Comparison of ENCODE assay signal across 22 cellular contexts in the genomic region with DNA sequence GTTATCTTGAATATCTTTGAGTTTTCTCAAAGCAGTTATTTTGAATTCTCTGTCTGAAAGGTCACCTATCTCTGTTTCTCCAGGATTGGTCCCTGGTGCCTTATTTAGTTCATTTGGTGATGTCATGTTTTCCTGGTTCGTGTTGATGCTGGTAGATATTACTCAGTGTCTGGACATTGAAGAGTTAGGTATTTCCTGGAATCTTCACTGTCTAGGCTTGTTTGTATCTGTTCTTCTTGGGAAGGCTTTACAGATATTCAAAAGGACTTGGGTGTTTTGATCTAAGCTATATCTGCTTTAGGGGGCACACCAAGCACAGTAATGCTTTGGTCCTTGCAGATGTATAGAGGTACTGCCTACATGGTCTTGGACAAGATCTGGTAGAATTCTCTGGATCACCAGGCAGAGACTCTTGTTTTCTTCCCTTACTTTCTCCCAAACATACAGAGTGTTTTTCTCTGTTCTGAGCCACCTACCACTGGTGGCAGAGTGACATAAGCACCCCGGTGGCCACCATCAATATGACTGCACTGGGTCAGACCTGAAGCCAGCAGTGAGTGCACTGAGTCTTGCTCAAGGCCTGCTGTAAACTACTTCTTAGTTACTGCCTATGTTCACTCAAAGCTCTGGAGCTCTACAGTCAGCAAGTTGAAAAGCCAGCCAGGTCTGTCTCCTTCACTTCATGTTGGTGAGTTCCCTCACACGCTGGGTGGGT.
DNase-seq lines count a peak whose midpoint lies in the region; FAIRE-seq and TF ChIP-seq lines count a peak whose summit lies in the region.
"Had no signal": no experiment of that assay in that cellular context is flagged by ENCODE, and none has a peak within 500 bp of the region (broad histone marks: within the 10 kb centered on the region; RNA-seq: fewer than 3 reads in every experiment).

No MANE protein-coding gene starts in this region.

- no peak overlapping the region for H3T11ph ChIP-seq in H9 (ENCODE audit: low read length)

- BruUV-seq in mammary epithelial cell (replicated peaks; lab: Mats Ljungman, UMichigan): no TSS peak
- BruUV-seq in MCF 10A (replicated peaks; lab: Mats Ljungman, UMichigan): no TSS peak

- POLR2A ChIA-PET in MCF 10A (lab: Yijun Ruan, JAX): interaction anchor here (0.5 kb wide), 1 partner anchor 28 kb away, joined by 3 read pairs; no protein-coding TSS in a partner anchor

- H2AK5ac ChIP-seq in H9 (ENCODE audit: insufficient read length, low read length): no peak overlapping the region

- TF ChIP-seq POLR2A in tibial nerve (IDR thresholded peaks at IDR 0.05): no peak

- intact Hi-C loops in mammary epithelial cell (cut with micrococcal nuclease): no loop called here
- intact Hi-C loops in MCF 10A (cut with micrococcal nuclease): no loop called here

- H3K9ac ChIP-seq in mammary epithelial cell (ENCODE audit: insufficient read depth, low read length): no peak overlapping the region
- no peak overlapping the region for H3K9ac ChIP-seq in H9 (ENCODE audit: extremely low read depth, insufficient read length, low read length)

- in situ Hi-C loops in mammary epithelial cell (cut with MboI; ENCODE audit: low sequenced_read_pairs in 2 of 2): no loop called here

- dilution Hi-C loops in mammary epithelial cell (cut with HindIII; ENCODE audit: low sequenced_read_pairs): no loop called here

- no peaks in the 10 kb centered on the region for H3K36me3 ChIP-seq in mammary epithelial cell (ENCODE audit: insufficient read depth, low read length)
- H3K36me3 ChIP-seq in bronchial epithelial cell (ENCODE audit: control insufficient read depth, insufficient read depth, low read length): no peaks in the 10 kb centered on the region
- H3K36me3 ChIP-seq in tibial nerve: no peaks in the 10 kb centered on the region
- H3K36me3 ChIP-seq: HAP-1 had no signal

- H3K79me1 ChIP-seq in H9 (ENCODE audit: insufficient read depth, low read depth, low read length, poor library complexity, severe bottlenecking): no peaks in the 10 kb centered on the region

- no peaks in the 10 kb centered on the region for H3K4me1 Mint-ChIP-seq in MCF 10A (ENCODE audit: insufficient read depth, unreplicated experiment)
- H3K4me1 Mint-ChIP-seq in H9: no peaks in the 10 kb centered on the region

- no peak overlapping the region for H3K27ac Mint-ChIP-seq in MCF 10A (ENCODE audit: low read depth, unreplicated experiment)
- H3K27ac Mint-ChIP-seq in H9: peak overlapping the region in 1 of 3 experiments; percentile 6; a peak in 1 of 7 replicates
- H3K27ac Mint-ChIP-seq: CD4-positive, alpha-beta T cell; HFFc6 had no signal

- H4K20me1 ChIP-seq in mammary epithelial cell (ENCODE audit: insufficient read depth, low read length) (no peaks in the 10 kb centered on the region), H9 (ENCODE audit: control insufficient read depth, insufficient read depth, insufficient read length) (no peaks in the 10 kb centered on the region)

- no peak overlapping the region for H4K5ac ChIP-seq in H9 (ENCODE audit: insufficient read length, low read depth, low read length)

- H3K4ac ChIP-seq in H9 (ENCODE audit: low read depth, low read length): no peak overlapping the region

- peak; percentile 2 for DNase-seq in mammary epithelial cell
- no peak for DNase-seq in MCF 10A (ENCODE audit: unreplicated experiment)
- DNase-seq in bronchial epithelial cell (ENCODE audit: low read depth): peak; percentile 73
- DNase-seq in epithelial cell of prostate (ENCODE audit: low read depth, low spot score): peak; percentile 16
- no peak for DNase-seq in globus pallidus (ENCODE audit: low spot score)
- DNase-seq in tibial nerve (ENCODE audit: low spot score in 2 of 2): no peak
- no peak for DNase-seq in H9
- DNase-seq: AML-193; Caco-2; CD4-positive, alpha-beta T cell; GOT3; HFFc6; IMR-90 had no signal

- no peaks in the 10 kb centered on the region for H3K36me3 Mint-ChIP-seq in MCF 10A (ENCODE audit: insufficient read depth, unreplicated experiment)
- H3K36me3 Mint-ChIP-seq in H9 (ENCODE audit: insufficient read depth in 1 of 3, low read depth in 3 of 3): peaks cover 0 to 9% (median 3%) of the 10 kb centered on the region in 3 experiments; a peak in 3 of 7 replicates

- H3K9me3 ChIP-seq in mammary epithelial cell (replicated peaks; ENCODE audit: insufficient read depth, low read length) (no peaks in the 10 kb centered on the region), tibial nerve (peaks cover 0 to 3% (median 0%) of the 10 kb centered on the region in 4 donors), H9 (ENCODE audit: control insufficient read depth, low read depth, low read length) (no peaks in the 10 kb centered on the region)
- H3K9me3 ChIP-seq: A549, Caco-2 had no signal

- no peak for TF ChIP-seq CTCF in mammary epithelial cell (conservative IDR thresholded peaks at IDR 0.05 in 1 of 2, IDR thresholded peaks at IDR 0.05 in 1 of 2; ENCODE audit: extremely low read depth in 1 of 2, insufficient read depth in 1 of 2, low read depth in 1 of 2, low read length in 2 of 2)
- no peak for TF ChIP-seq CTCF in MCF 10A (IDR thresholded peaks at IDR 0.05; ENCODE audit: unreplicated experiment)
- no peak for TF ChIP-seq CTCF in bronchial epithelial cell (IDR thresholded peaks at IDR 0.05; ENCODE audit: insufficient read depth, low read length, severe bottlenecking)
- TF ChIP-seq CTCF in tibial nerve (IDR thresholded peaks at IDR 0.05): no peak
- TF ChIP-seq CTCF in H9 (conservative IDR thresholded peaks at IDR 0.05): no peak

- peak; percentile 23 for FAIRE-seq in bronchial epithelial cell (lab: Jason Lieb, UNC)
- FAIRE-seq: A549, D721Med, G401.6, GM12891, GM18507 had no signal

- H3K14ac ChIP-seq in H9 (ENCODE audit: insufficient read depth, low read length): no peak overlapping the region

- H3K27ac ChIP-seq in mammary epithelial cell (ENCODE audit: insufficient read depth, low read depth, low read length) (no peak overlapping the region), epithelial cell of prostate (peak overlapping the region; percentile 74), tibial nerve (no peak overlapping the region), H9 (ENCODE audit: insufficient read length, low read depth, low read length) (no peak overlapping the region)
- H3K27ac ChIP-seq: 22Rv1, A549, C4-2B, HL-60 had no signal

- H2BK5ac ChIP-seq in H9 (ENCODE audit: insufficient read length, low read length): no peak overlapping the region

- H3K56ac ChIP-seq in H9 (ENCODE audit: insufficient read length, low read depth, low read length): no peak overlapping the region

- no peak overlapping the region for H4K91ac ChIP-seq in H9 (ENCODE audit: insufficient read length, low read depth, low read length)

- H3K27me3 Mint-ChIP-seq in MCF 10A (ENCODE audit: insufficient read depth, unreplicated experiment): peaks cover 38% of the 10 kb centered on the region
- H3K27me3 Mint-ChIP-seq in H9 (ENCODE audit: low read depth): peaks cover 2% of the 10 kb centered on the region; the same call in 1 of the 2 replicates
- H3K27me3 Mint-ChIP-seq: CD4-positive, alpha-beta T cell had no signal

- H3K9me3 Mint-ChIP-seq in MCF 10A (ENCODE audit: unreplicated experiment) (peaks cover 12% of the 10 kb centered on the region), H9 (peaks cover 3 to 14% of the 10 kb centered on the region in 2 experiments)

- H2BK12ac ChIP-seq in H9 (ENCODE audit: insufficient read length, low read depth, low read length): no peak overlapping the region

- no peak overlapping the region for H3K18ac ChIP-seq in H9 (ENCODE audit: insufficient read length, low read depth, low read length)

- no peak overlapping the region for H4K8ac ChIP-seq in H9 (replicated peaks; ENCODE audit: insufficient read length, low read depth, low read length)

- no peak overlapping the region for H3K23ac ChIP-seq in H9 (ENCODE audit: insufficient read length, low read depth, low read length)

- no peak overlapping the region for H2BK15ac ChIP-seq in H9 (ENCODE audit: low read depth, low read length)

- H3K4me2 ChIP-seq in mammary epithelial cell (ENCODE audit: insufficient read depth, low read depth, low read length) (no peak overlapping the region), H9 (ENCODE audit: insufficient read depth, insufficient read length, low read length) (no peak overlapping the region)
- H3K4me2 ChIP-seq: A549 had no signal

- H3K4me3 ChIP-seq in mammary epithelial cell (replicated peaks in 1 of 3; ENCODE audit: insufficient read depth in 1 of 3, low read depth in 2 of 3, low read length in 3 of 3): no peak overlapping the region
- no peak overlapping the region for H3K4me3 ChIP-seq in bronchial epithelial cell (ENCODE audit: low read depth, low read length)
- H3K4me3 ChIP-seq in tibial nerve: no peak overlapping the region
- H3K4me3 ChIP-seq: A549, HAP-1 had no signal

- H3K4me3 Mint-ChIP-seq in MCF 10A (ENCODE audit: unreplicated experiment) (no peak overlapping the region), H9 (no peak overlapping the region)
- H3K4me3 Mint-ChIP-seq: CD4-positive, alpha-beta T cell; HFFc6 had no signal

- TF ChIP-seq EP300 in tibial nerve (IDR thresholded peaks at IDR 0.05): no peak

- no peak overlapping the region for H2AFZ ChIP-seq in mammary epithelial cell (ENCODE audit: low read depth, low read length)
- H2AFZ ChIP-seq in H9 (ENCODE audit: low read length): no peak overlapping the region

- 17% methylated on average over 2 of the region's 3 CpGs for WGBS in mammary epithelial cell (ENCODE audit: low coverage, missing lambda C conversion rate)
- WGBS in tibial nerve, 2 donors: 59 to 65% methylated on average over 2 to 3 of the region's 3 CpGs
- no CpG with 5 or more reads among the region's 3 CpGs for WGBS in H9 (ENCODE audit: extremely low coverage, insufficient read length, low lambda C conversion rate)

- H3K27me3 ChIP-seq in mammary epithelial cell (ENCODE audit: insufficient read depth, low read length): no peaks in the 10 kb centered on the region
- H3K27me3 ChIP-seq in bronchial epithelial cell (ENCODE audit: control insufficient read depth, insufficient read depth, low read length): no peaks in the 10 kb centered on the region
- H3K27me3 ChIP-seq in tibial nerve: no peaks in the 10 kb centered on the region
- no peaks in the 10 kb centered on the region for H3K27me3 ChIP-seq in H9 (ENCODE audit: insufficient read depth, low read length)

- CTCF ChIA-PET in mammary epithelial cell (lab: Charles Lee; ENCODE audit: low non-redundant PET): no interaction called here
- CTCF ChIA-PET in MCF 10A (lab: Yijun Ruan, JAX): interaction anchor here (0.6 kb wide), 1 partner anchor 101 kb away, joined by 3 read pairs; no protein-coding TSS in a partner anchor

- H3K4me1 ChIP-seq in mammary epithelial cell (ENCODE audit: insufficient read depth, low read length): no peaks in the 10 kb centered on the region
- H3K4me1 ChIP-seq in tibial nerve: no peaks in the 10 kb centered on the region
- H3K4me1 ChIP-seq in H9 (ENCODE audit: insufficient read depth, low read length): no peaks in the 10 kb centered on the region
- H3K4me1 ChIP-seq: A549, Caco-2, HAP-1 had no signal

- no peaks in the 10 kb centered on the region for H3K23me2 ChIP-seq in H9 (ENCODE audit: insufficient read length, low read depth, low read length, poor library complexity, severe bottlenecking)

- H2BK120ac ChIP-seq in H9 (ENCODE audit: low read depth, low read length, poor library complexity, severe bottlenecking): no peak overlapping the region

- no peaks in the 10 kb centered on the region for H3K79me2 ChIP-seq in mammary epithelial cell (ENCODE audit: insufficient read depth, low read length)
- H3K79me2 ChIP-seq in H9 (ENCODE audit: insufficient read depth, low read length): no peaks in the 10 kb centered on the region

- H2BK20ac ChIP-seq in H9 (ENCODE audit: low read depth, low read length, poor library complexity, severe bottlenecking): no peak overlapping the region

Comparison
In these comparisons a context has a peak if more than half of its experiments do, and no peak if none do; other contexts are left out.
1. DNase-seq: peak in mammary epithelial cell (single experiment), bronchial epithelial cell (single experiment) and epithelial cell of prostate (single experiment); none in MCF 10A (single experiment), globus pallidus (single experiment), tibial nerve (0 of 2) and H9 (single experiment).